In genomic region chr2:46769809-46770208, GRCh38 we compare ENCODE assay signal across 14 cellular contexts.
DNase-seq lines count a peak whose midpoint lies in the region; ATAC-seq, FAIRE-seq and TF ChIP-seq lines count a peak whose summit lies in the region.
"Had no signal": no experiment of that assay in that cellular context is flagged by ENCODE, and none has a peak within 500 bp of the region (broad histone marks: within the 10 kb centered on the region; RNA-seq: fewer than 3 reads in every experiment).

No MANE protein-coding gene starts in this region.

- no peaks in the 10 kb centered on the region for H3K27me3 Mint-ChIP-seq in nephron (ENCODE audit: low read depth)

- H2AFZ ChIP-seq in K562 (ENCODE audit: low read depth, low read length): no peak overlapping the region

- no peaks in the 10 kb centered on the region for H3K9me3 Mint-ChIP-seq in nephron

- POLR2A ChIA-PET in K562 (lab: Yijun Ruan, JAX): no interaction called here

- no peaks in the 10 kb centered on the region for H3K36me3 Mint-ChIP-seq in nephron (ENCODE audit: low read depth)

- no TSS peak for BruUV-seq in K562 (replicated peaks; lab: Mats Ljungman, UMichigan)

- peak overlapping the region; percentile 25 to 70 (median 39) for H3K27ac Mint-ChIP-seq in nephron

- in situ Hi-C loops in K562 (cut with MboI): no loop called here

- H3K9ac ChIP-seq in K562 (ENCODE audit: insufficient read depth in 1 of 2, low read depth in 2 of 2, low read length in 2 of 2): no peak overlapping the region
- H3K9ac ChIP-seq: KMS-11 had no signal

- H4K20me1 ChIP-seq in K562 (replicated peaks; ENCODE audit: control insufficient read depth, insufficient read depth, low read length): no peaks in the 10 kb centered on the region

- TF ChIP-seq POLR2A in K562 (conservative IDR thresholded peaks at IDR 0.05) (no peak), upper lobe of left lung (IDR thresholded peaks at IDR 0.05) (no peak)

- no peaks in the 10 kb centered on the region for H3K27me3 ChIP-seq in K562 (ENCODE audit: control insufficient read depth in 2 of 2, insufficient read depth in 2 of 2, low read length in 2 of 2)
- H3K27me3 ChIP-seq in upper lobe of left lung: no peaks in the 10 kb centered on the region

- no peak overlapping the region for H3K4me3 ChIP-seq in K562
- H3K4me3 ChIP-seq in upper lobe of left lung: no peak overlapping the region
- H3K4me3 ChIP-seq: prostate gland, SK-N-MC had no signal

- H3K4me1 Mint-ChIP-seq in nephron: peaks cover 29% of the 10 kb centered on the region

- H3K4me1 ChIP-seq in K562 (replicated peaks in 1 of 2; ENCODE audit: control insufficient read depth in 2 of 2, insufficient read depth in 2 of 2, low read length in 2 of 2): no peaks in the 10 kb centered on the region
- no peaks in the 10 kb centered on the region for H3K4me1 ChIP-seq in upper lobe of left lung
- H3K4me1 ChIP-seq: prostate gland had no signal

- WGBS in K562 (ENCODE audit: insufficient coverage, low coverage, missing lambda C conversion rate): 0% methylated on average over 1 of the region's 1 CpG
- WGBS in upper lobe of left lung, 2 donors: 73 to 81% methylated on average over 1 of the region's 1 CpG

- H3K4me3 Mint-ChIP-seq in nephron: no peak overlapping the region

- ATAC-seq in K562 (peak; percentile 42; the same call in 1 of the 3 replicates), upper lobe of left lung (ENCODE audit: low FRiP score in 2 of 2) (no peak), HG02588 (IDR thresholded peaks at IDR 0.05; ENCODE audit: unreplicated experiment) (no peak)

- no peaks in the 10 kb centered on the region for H3K9me3 ChIP-seq in K562 (replicated peaks; ENCODE audit: control insufficient read depth, insufficient read depth, low read depth, low read length)
- no peaks in the 10 kb centered on the region for H3K9me3 ChIP-seq in upper lobe of left lung
- H3K9me3 ChIP-seq: prostate gland had no signal

- peak; percentile 6 for FAIRE-seq in K562 (lab: Jason Lieb, UNC)

- H3K27ac ChIP-seq in K562 (ENCODE audit: extremely low read depth, low read depth, low read length) (no peak overlapping the region), upper lobe of left lung (no peak overlapping the region)
- H3K27ac ChIP-seq: KMS-11, prostate gland, SK-N-MC had no signal

- H3K9me1 ChIP-seq in K562 (ENCODE audit: control insufficient read depth, insufficient read depth, low read length): no peaks in the 10 kb centered on the region

- H3K4me2 ChIP-seq in K562 (ENCODE audit: insufficient read depth, low read length): no peak overlapping the region
- H3K4me2 ChIP-seq: KMS-11 had no signal

- no peak for TF ChIP-seq RAD21 in K562 (CRISPR knock-in tag; conservative IDR thresholded peaks at IDR 0.05 in 1 of 2, IDR thresholded peaks at IDR 0.05 in 1 of 2)

- peak; percentile 35 for DNase-seq in ELR (ENCODE audit: low read depth)
- peak; percentile 23 for DNase-seq in NCI-H146 treated with DMSO at 0.1 percent for 48 hours (lab: John Stamatoyannopoulos, UW; ENCODE audit: unreplicated experiment)
- DNase-seq in K562 (ENCODE audit: extremely low read depth in 1 of 4, low spot score in 3 of 4): no peak
- DNase-seq in upper lobe of left lung: no peak
- DNase-seq in stimulated activated CD8-positive, alpha-beta memory T cell treated with anti-CD3 and anti-CD28 coated beads, Interleukin-4, amount 100 ng/mL, for 48 hours: no peak
- no peak for DNase-seq in hypothalamus (lab: John Stamatoyannopoulos, UW)
- DNase-seq: activated CD4-positive, CD25-positive, alpha-beta regulatory T cell; activated T-cell treated with anti-CD3 and anti-CD28 coated beads, Interleukin-2, amount 50 U/mL, for 1 hour; midbrain had no signal

- no peaks in the 10 kb centered on the region for H3K36me3 ChIP-seq in K562 (ENCODE audit: control insufficient read depth, insufficient read depth, low read length)
- H3K36me3 ChIP-seq in upper lobe of left lung: no peaks in the 10 kb centered on the region
- H3K36me3 ChIP-seq: prostate gland had no signal

- intact Hi-C loops in K562 (cut with micrococcal nuclease): loop anchor here (10.0 kb wide), 1 partner anchor 775 kb away; no protein-coding TSS in a partner anchor

- no peaks in the 10 kb centered on the region for H3K79me2 ChIP-seq in K562 (ENCODE audit: control insufficient read depth, insufficient read depth, low read length)

- no peak for TF ChIP-seq EP300 in K562 (IDR thresholded peaks at IDR 0.05; ENCODE audit: low read length)
- no peak for TF ChIP-seq EP300 in upper lobe of left lung (IDR thresholded peaks at IDR 0.05)

- TF ChIP-seq CTCF in K562 (IDR thresholded peaks at IDR 0.05 in 2 of 3, conservative IDR thresholded peaks at IDR 0.05 in 1 of 3; ENCODE audit: insufficient read depth in 2 of 3, low read depth in 1 of 3, low read length in 3 of 3) (peak in 2 of 3 experiments; percentile 11 to 26; a peak in 2 of 6 replicates), nephron (IDR thresholded peaks at IDR 0.05; ENCODE audit: unreplicated experiment in 3 of 3) (peak in 1 of 3 experiments; percentile 5), upper lobe of left lung (IDR thresholded peaks at IDR 0.05) (peak in 1 of 6 experiments; percentile 9)

- CTCF ChIA-PET in K562 (lab: Yijun Ruan, JAX; ENCODE audit: low intra/inter-chr PET ratio): no interaction called here

TF ChIP-seq in K562, 482 proteins besides CTCF, POLR2A, EP300 and RAD21:
- TF ChIP-seq NELFE (IDR thresholded peaks at IDR 0.05; ENCODE audit: insufficient read depth, insufficient read length) (no peak), RFX7 (CRISPR knock-in tag; IDR thresholded peaks at IDR 0.05) (no peak), ATF6 (CRISPR knock-in tag; IDR thresholded peaks at IDR 0.05) (no peak), ZNF586 (CRISPR knock-in tag; conservative IDR thresholded peaks at IDR 0.05) (no peak), FOXJ2 (tag; IDR thresholded peaks at IDR 0.05) (no peak)

Comparison
In these comparisons a context has a peak if more than half of its experiments do, and no peak if none do; other contexts are left out.
1. DNase-seq: peak in ELR (single experiment) and NCI-H146 treated with DMSO at 0.1 percent for 48 hours (single experiment); none in K562 (0 of 4), upper lobe of left lung (0 of 2), stimulated activated CD8-positive, alpha-beta memory T cell treated with anti-CD3 and anti-CD28 coated beads, Interleukin-4, amount 100 ng/mL, for 48 hours (single experiment) and hypothalamus (0 of 51).